In genomic region chr6:24910850-24911712, GRCh38 we compare ENCODE assay signal across 8 cellular contexts. TPM values are rescaled to one million over a fixed set of nuclear protein-coding genes. Genes with fewer than 3 reads are reported as not detected.
DNase-seq lines count a peak whose midpoint lies in the region; ATAC-seq and TF ChIP-seq lines count a peak whose summit lies in the region.

No MANE protein-coding gene starts in this region.

- POLR2A ChIA-PET in AG04449 (lab: Yijun Ruan, JAX) = interaction anchor here (0.7 kb wide), 1 partner anchor 204 kb away, joined by 4 read pairs; no protein-coding TSS in a partner anchor
- POLR2A ChIA-PET in activated CD4-positive, alpha-beta T cell treated with anti-CD3 and anti-CD28 coated beads, Interleukin-2, amount 10 ng/mL, durations not matched to agents 7 days and 5 days (lab: Charles Lee) = interaction anchor here (1.1 kb wide), 1 partner anchor 9 kb away, joined by 3 read pairs; no protein-coding TSS in a partner anchor

- H3K27me3 Mint-ChIP-seq in activated CD4-positive, alpha-beta T cell treated with anti-CD3 and anti-CD28 coated beads, Interleukin-2, amount 10 ng/mL, durations not matched to agents 7 days and 5 days = no peaks in the 10 kb centered on the region

- CTCF ChIA-PET in AG04449 (lab: Yijun Ruan, JAX) = interaction anchor here (0.8 to 2.2 kb wide), 10 partner anchors 8 to 331 kb away, joined by 3 to 8 read pairs (median 4); no protein-coding TSS in a partner anchor
- CTCF ChIA-PET in activated CD4-positive, alpha-beta T cell treated with anti-CD3 and anti-CD28 coated beads, Interleukin-2, amount 10 ng/mL, durations not matched to agents 7 days and 5 days (lab: Charles Lee) = interaction anchor here (1.0 to 4.7 kb wide), 13 partner anchors 7 to 269 kb away, joined by 3 to 35 read pairs (median 6); no protein-coding TSS in a partner anchor

- H3K4me1 Mint-ChIP-seq in activated CD4-positive, alpha-beta T cell treated with anti-CD3 and anti-CD28 coated beads, Interleukin-2, amount 10 ng/mL, durations not matched to agents 7 days and 5 days = peaks cover 94% of the 10 kb centered on the region
- peaks cover 88% of the 10 kb centered on the region for H3K4me1 Mint-ChIP-seq in stimulated activated effector memory CD8-positive, alpha-beta T cell treated with anti-CD3 and anti-CD28 coated beads, Interleukin-12 subunit alpha, Interleukin-12 subunit beta, amount 100 ng/mL, for 72 hours

- no peak for TF ChIP-seq CTCF in AG04449 (IDR thresholded peaks at IDR 0.05; ENCODE audit: insufficient read depth, low read length, missing control alignments)
- TF ChIP-seq CTCF in GM20000 (IDR thresholded peaks at IDR 0.05; ENCODE audit: extremely low read depth, missing control alignments) = no peak

- H3K27me3 ChIP-seq in effector memory CD4-positive, alpha-beta T cell (replicated peaks; ENCODE audit: control insufficient read depth, insufficient read depth, low read length, poor library complexity, severe bottlenecking) = no peaks in the 10 kb centered on the region

- peak overlapping the region; percentile 80 for H3K27ac ChIP-seq in effector memory CD4-positive, alpha-beta T cell (ENCODE audit: insufficient read depth, low read length, poor library complexity, severe bottlenecking)

- H3K9me3 ChIP-seq in effector memory CD4-positive, alpha-beta T cell (ENCODE audit: control insufficient read depth, low read length) = no peaks in the 10 kb centered on the region

- H3K27ac Mint-ChIP-seq in activated CD4-positive, alpha-beta T cell treated with anti-CD3 and anti-CD28 coated beads, Interleukin-2, amount 10 ng/mL, durations not matched to agents 7 days and 5 days = peak overlapping the region; percentile 90
- peak overlapping the region; percentile 97 for H3K27ac Mint-ChIP-seq in stimulated activated effector memory CD8-positive, alpha-beta T cell treated with anti-CD3 and anti-CD28 coated beads, Interleukin-12 subunit alpha, Interleukin-12 subunit beta, amount 100 ng/mL, for 72 hours

- H3K9me3 Mint-ChIP-seq in activated CD4-positive, alpha-beta T cell treated with anti-CD3 and anti-CD28 coated beads, Interleukin-2, amount 10 ng/mL, durations not matched to agents 7 days and 5 days = no peaks in the 10 kb centered on the region
- no peaks in the 10 kb centered on the region for H3K9me3 Mint-ChIP-seq in stimulated activated effector memory CD8-positive, alpha-beta T cell treated with anti-CD3 and anti-CD28 coated beads, Interleukin-12 subunit alpha, Interleukin-12 subunit beta, amount 100 ng/mL, for 72 hours

- H3K4me3 ChIP-seq in AG04449 (ENCODE audit: low read depth, low read length) = peak overlapping the region; percentile 63
- H3K4me3 ChIP-seq in effector memory CD4-positive, alpha-beta T cell (ENCODE audit: insufficient read depth, low read depth, low read length, poor library complexity, severe bottlenecking) = peak overlapping the region; percentile 56

- peak overlapping the region; percentile 85 for H3K4me3 Mint-ChIP-seq in activated CD4-positive, alpha-beta T cell treated with anti-CD3 and anti-CD28 coated beads, Interleukin-2, amount 10 ng/mL, durations not matched to agents 7 days and 5 days
- H3K4me3 Mint-ChIP-seq in stimulated activated effector memory CD8-positive, alpha-beta T cell treated with anti-CD3 and anti-CD28 coated beads, Interleukin-12 subunit alpha, Interleukin-12 subunit beta, amount 100 ng/mL, for 72 hours = peak overlapping the region; percentile 95

- ATAC-seq in stimulated activated effector memory CD8-positive, alpha-beta T cell treated with anti-CD3 and anti-CD28 coated beads, Interleukin-12 subunit alpha, Interleukin-12 subunit beta, amount 100 ng/mL, for 72 hours = peak; percentile 58
- ATAC-seq in HG03571 (IDR thresholded peaks at IDR 0.05; ENCODE audit: unreplicated experiment) = no peak

- H3K36me3 Mint-ChIP-seq in activated CD4-positive, alpha-beta T cell treated with anti-CD3 and anti-CD28 coated beads, Interleukin-2, amount 10 ng/mL, durations not matched to agents 7 days and 5 days (ENCODE audit: low read depth) = peaks cover 92% of the 10 kb centered on the region
- peaks cover 26% of the 10 kb centered on the region for H3K36me3 Mint-ChIP-seq in stimulated activated effector memory CD8-positive, alpha-beta T cell treated with anti-CD3 and anti-CD28 coated beads, Interleukin-12 subunit alpha, Interleukin-12 subunit beta, amount 100 ng/mL, for 72 hours

- peaks cover 27% of the 10 kb centered on the region for H3K36me3 ChIP-seq in effector memory CD4-positive, alpha-beta T cell (ENCODE audit: control insufficient read depth, insufficient read depth, low read length)

- DNase-seq in AG04449 (ENCODE audit: low read depth, low spot score) (no peak), GM20000 (ENCODE audit: low spot score) (peak; percentile 56), NCI-H1417 treated with DMSO at 0.1 percent for 48 hours (lab: John Stamatoyannopoulos, UW) (peak; percentile 10), medulla oblongata (ENCODE audit: extremely low spot score) (peak; percentile 28)
- DNase-seq in activated CD4-positive, alpha-beta T cell treated with anti-CD3 and anti-CD28 coated beads, Interleukin-2, amount 10 ng/mL, durations not matched to agents 7 days and 5 days = peak; percentile 42
- peak; percentile 22 to 28 (median 24) for DNase-seq in effector memory CD4-positive, alpha-beta T cell
- DNase-seq in stimulated activated effector memory CD8-positive, alpha-beta T cell treated with anti-CD3 and anti-CD28 coated beads, Interleukin-12 subunit alpha, Interleukin-12 subunit beta, amount 100 ng/mL, for 72 hours (ENCODE audit: low spot score in 2 of 2) = peak in 1 of 2 donors; percentile 35

- peaks cover 85% of the 10 kb centered on the region for H3K4me1 ChIP-seq in effector memory CD4-positive, alpha-beta T cell (ENCODE audit: control insufficient read depth, insufficient read depth, low read length, poor library complexity, severe bottlenecking)

RNA-seq across cellular contexts. Expression of gene RIPOR2, which starts 24.7 kb away (rescaled TPM):
- total RNA-seq in activated CD4-positive, alpha-beta T cell treated with anti-CD3 and anti-CD28 coated beads, Interleukin-2, amount 10 ng/mL, durations not matched to agents 7 days and 5 days = 100 to 1,000 TPM; 287 to 303 TPM
